Comparison of ENCODE assay signal across 19 cellular contexts in the genomic region with DNA sequence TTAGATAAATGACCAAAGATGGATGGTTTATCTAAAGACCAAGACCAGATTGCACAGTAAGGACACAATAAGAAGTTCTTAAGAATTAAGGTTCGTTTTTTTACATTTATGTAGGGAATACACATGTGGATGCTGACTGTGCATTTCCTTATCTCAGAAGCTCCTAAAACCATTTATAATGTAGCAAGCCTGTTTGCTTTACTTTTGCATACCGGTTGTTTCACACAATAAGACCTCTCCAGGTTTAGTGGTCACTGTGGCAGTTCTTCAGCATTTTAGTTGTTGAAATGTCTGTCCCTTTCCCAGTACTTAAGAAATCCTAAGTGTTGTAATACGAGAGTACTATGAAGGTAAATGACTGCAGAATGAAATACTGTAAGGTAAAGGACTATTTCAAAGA.
"Had no signal": no experiment of that assay in that cellular context is flagged by ENCODE, and none has a peak within 500 bp of the region (broad histone marks: within the 10 kb centered on the region; RNA-seq: fewer than 3 reads in every experiment).

No MANE protein-coding gene starts in this region.

- H3K4me3 ChIP-seq: adrenal gland, colonic mucosa, esophagus muscularis mucosa, prostate gland, smooth muscle cell, transverse colon had no signal

- H3K4me2 ChIP-seq: smooth muscle cell had no signal

- H3K27ac Mint-ChIP-seq: activated CD8-positive, alpha-beta memory T cell treated with anti-CD3 and anti-CD28 coated beads, Interleukin-2, amount 10 ng/mL, durations not matched to agents 7 days and 5 days; activated naive CD4-positive, alpha-beta T cell treated with anti-CD3 and anti-CD28 coated beads, Interleukin-2, amount 50 U/mL, for 24 hours; natural killer cell treated with Interleukin-12 subunit alpha and Interleukin-12 subunit beta and Interleukin-15 and Interleukin-18, amount 100 ng/mL, for 72 hours had no signal

- H3K36me3 ChIP-seq: adrenal gland, colonic mucosa, esophagus muscularis mucosa, prostate gland, transverse colon had no signal

- H3K4me1 Mint-ChIP-seq: activated CD8-positive, alpha-beta memory T cell treated with anti-CD3 and anti-CD28 coated beads, Interleukin-2, amount 10 ng/mL, durations not matched to agents 7 days and 5 days; activated naive CD4-positive, alpha-beta T cell treated with anti-CD3 and anti-CD28 coated beads, Interleukin-2, amount 50 U/mL, for 24 hours had no signal

- DNase-seq: activated CD4-positive, alpha-beta T cell treated with anti-CD3 and anti-CD28 coated beads, Interleukin-2, amount 50 U/mL, for 48 hours; activated CD8-positive, alpha-beta memory T cell treated with anti-CD3 and anti-CD28 coated beads, Interleukin-2, amount 10 ng/mL, durations not matched to agents 7 days and 5 days; activated effector memory CD4-positive, alpha-beta T cell treated with anti-CD3 and anti-CD28 coated beads, Interleukin-2, amount 50 U/mL, for 16 hours; activated T-cell treated with anti-CD3 and anti-CD28 coated beads, Interleukin-2, amount 50 U/mL, for 4 hours; adrenal gland; caudate nucleus; colonic mucosa; occipital lobe; right cardiac atrium; stimulated activated CD4-positive, alpha-beta T cell treated with anti-CD3 and anti-CD28 coated beads, Interleukin-4, amount 100 ng/mL, for 4 hours; stimulated activated CD8-positive, alpha-beta memory T cell treated with anti-CD3 and anti-CD28 coated beads, Interleukin-4, amount 100 ng/mL, for 48 hours; stimulated activated naive CD8-positive, alpha-beta T cell treated with anti-CD3 and anti-CD28 coated beads, Interleukin-15, Interleukin-2, amounts not matched to agents 100 U/mL and 50 U/mL, for 24 hours; T1000; transverse colon had no signal

- H3K4me3 Mint-ChIP-seq: activated CD8-positive, alpha-beta memory T cell treated with anti-CD3 and anti-CD28 coated beads, Interleukin-2, amount 10 ng/mL, durations not matched to agents 7 days and 5 days; activated naive CD4-positive, alpha-beta T cell treated with anti-CD3 and anti-CD28 coated beads, Interleukin-2, amount 50 U/mL, for 24 hours; activated T-cell treated with anti-CD3 and anti-CD28 coated beads, Interleukin-2, amount 50 U/mL, for 4 hours; natural killer cell treated with Interleukin-12 subunit alpha and Interleukin-12 subunit beta and Interleukin-15 and Interleukin-18, amount 100 ng/mL, for 72 hours had no signal

- H3K36me3 Mint-ChIP-seq: activated CD8-positive, alpha-beta memory T cell treated with anti-CD3 and anti-CD28 coated beads, Interleukin-2, amount 10 ng/mL, durations not matched to agents 7 days and 5 days; activated naive CD4-positive, alpha-beta T cell treated with anti-CD3 and anti-CD28 coated beads, Interleukin-2, amount 50 U/mL, for 24 hours; natural killer cell treated with Interleukin-12 subunit alpha and Interleukin-12 subunit beta and Interleukin-15 and Interleukin-18, amount 100 ng/mL, for 72 hours had no signal

- H3K27ac ChIP-seq: adrenal gland, colonic mucosa, esophagus muscularis mucosa, prostate gland, transverse colon had no signal

- H3K9me3 ChIP-seq: adrenal gland, colonic mucosa, esophagus muscularis mucosa, prostate gland, transverse colon had no signal

- H3K27me3 Mint-ChIP-seq: activated CD8-positive, alpha-beta memory T cell treated with anti-CD3 and anti-CD28 coated beads, Interleukin-2, amount 10 ng/mL, durations not matched to agents 7 days and 5 days; activated naive CD4-positive, alpha-beta T cell treated with anti-CD3 and anti-CD28 coated beads, Interleukin-2, amount 50 U/mL, for 24 hours; natural killer cell treated with Interleukin-12 subunit alpha and Interleukin-12 subunit beta and Interleukin-15 and Interleukin-18, amount 100 ng/mL, for 72 hours had no signal

- H3K27me3 ChIP-seq: adrenal gland, colonic mucosa, esophagus muscularis mucosa, transverse colon had no signal

- H3K4me1 ChIP-seq: adrenal gland, esophagus muscularis mucosa had no signal
